Comparison of ENCODE assay signal across 12 cellular contexts in the genomic region with DNA sequence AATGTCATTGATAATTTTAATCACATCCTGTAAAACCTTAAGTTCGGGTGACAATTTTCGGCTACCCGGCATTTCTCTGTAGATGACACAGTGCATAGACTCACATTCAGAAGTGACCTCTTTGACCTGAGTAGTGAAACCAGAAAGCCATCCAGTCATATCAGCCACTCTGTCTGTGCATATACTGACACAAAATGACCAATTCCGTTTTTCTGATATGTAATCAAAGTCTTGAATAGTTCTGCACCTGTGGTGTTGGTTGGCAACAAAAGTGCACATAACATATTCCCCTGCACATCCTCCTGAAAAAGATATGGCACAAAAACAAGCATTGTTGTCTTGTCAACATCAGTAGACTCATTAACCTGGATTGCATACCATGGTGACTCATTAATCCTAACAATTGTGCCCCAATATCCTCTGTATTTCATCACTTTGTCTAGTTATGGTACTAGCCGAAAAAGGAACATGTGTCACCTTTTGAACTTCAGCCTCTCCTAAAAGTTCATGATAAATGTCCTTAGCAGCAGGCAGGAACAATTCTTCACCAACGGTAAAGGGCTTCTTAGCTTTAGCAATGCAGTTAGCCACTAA. TPM values are rescaled to one million over a fixed set of nuclear protein-coding genes. Genes with fewer than 3 reads are reported as not detected.
DNase-seq lines count a peak whose midpoint lies in the region; ATAC-seq and TF ChIP-seq lines count a peak whose summit lies in the region.
"Had no signal": no experiment of that assay in that cellular context is flagged by ENCODE, and none has a peak within 500 bp of the region (broad histone marks: within the 10 kb centered on the region; RNA-seq: fewer than 3 reads in every experiment).

No MANE protein-coding gene starts in this region.

- no peak for TF ChIP-seq CTCF in fibroblast of pulmonary artery (IDR thresholded peaks at IDR 0.05; ENCODE audit: low read length, missing control alignments)
- no peak for TF ChIP-seq CTCF in tibial nerve (IDR thresholded peaks at IDR 0.05)

- DNase-seq in fibroblast of pulmonary artery (ENCODE audit: low read depth) = peak; percentile 30
- no peak for DNase-seq in tibial nerve (ENCODE audit: low spot score in 2 of 2)
- no peak for DNase-seq in activated T-helper 1 cell treated with anti-CD3 and anti-CD28 coated beads, Interleukin-12 subunit alpha, Interleukin-12 subunit beta, Interleukin-2, Interleukin-4 antibody, amounts not matched to agents 30 ng/mL and 10 ng/mL and 1 ng/mL, durations not matched to agents 14 hours and 24 hours and 36 hours (ENCODE audit: low spot score)
- no peak for DNase-seq in SKM-1 (lab: John Stamatoyannopoulos, UW; ENCODE audit: unreplicated experiment)
- DNase-seq: NCI-H446, Right ventricle myocardium superior had no signal

- WGBS in tibial nerve, 2 donors = 66 to 76% methylated on average over 6 of the region's 6 CpGs

- H3K4me1 ChIP-seq in tibial nerve = peaks cover 0 to 7% (median 0%) of the 10 kb centered on the region in 4 donors

- no peaks in the 10 kb centered on the region for H3K36me3 ChIP-seq in tibial nerve

- no peaks in the 10 kb centered on the region for H3K9me3 ChIP-seq in tibial nerve

- H3K4me3 ChIP-seq in fibroblast of pulmonary artery (replicated peaks; ENCODE audit: low read depth, low read length) (no peak overlapping the region), tibial nerve (no peak overlapping the region)

- peaks cover 5% of the 10 kb centered on the region for H3K36me3 Mint-ChIP-seq in activated T-helper 1 cell treated with anti-CD3 and anti-CD28 coated beads, Interleukin-12 subunit alpha, Interleukin-12 subunit beta, Interleukin-2, Interleukin-4 antibody, amounts not matched to agents 30 ng/mL and 10 ng/mL and 1 ng/mL, durations not matched to agents 14 hours and 24 hours and 36 hours (ENCODE audit: low read depth)

- H3K27ac ChIP-seq in tibial nerve = no peak overlapping the region
- H3K27ac ChIP-seq: epithelial cell of prostate had no signal

- no peak for TF ChIP-seq POLR2A in tibial nerve (IDR thresholded peaks at IDR 0.05)

- intact Hi-C loops in activated T-helper 1 cell treated with anti-CD3 and anti-CD28 coated beads, Interleukin-12 subunit alpha, Interleukin-12 subunit beta, Interleukin-2, Interleukin-4 antibody, amounts not matched to agents 30 ng/mL and 10 ng/mL and 1 ng/mL, durations not matched to agents 14 hours and 24 hours and 36 hours (cut with micrococcal nuclease) = loop anchor here (10.0 kb wide), 3 partner anchors 706 to 1536 kb away; a partner anchor contains a TSS

- H3K4me1 Mint-ChIP-seq in activated T-helper 1 cell treated with anti-CD3 and anti-CD28 coated beads, Interleukin-12 subunit alpha, Interleukin-12 subunit beta, Interleukin-2, Interleukin-4 antibody, amounts not matched to agents 30 ng/mL and 10 ng/mL and 1 ng/mL, durations not matched to agents 14 hours and 24 hours and 36 hours (ENCODE audit: low read depth) = no peaks in the 10 kb centered on the region

- H3K9me3 Mint-ChIP-seq in activated T-helper 1 cell treated with anti-CD3 and anti-CD28 coated beads, Interleukin-12 subunit alpha, Interleukin-12 subunit beta, Interleukin-2, Interleukin-4 antibody, amounts not matched to agents 30 ng/mL and 10 ng/mL and 1 ng/mL, durations not matched to agents 14 hours and 24 hours and 36 hours = no peaks in the 10 kb centered on the region

- no peak overlapping the region for H3K4me3 Mint-ChIP-seq in activated T-helper 1 cell treated with anti-CD3 and anti-CD28 coated beads, Interleukin-12 subunit alpha, Interleukin-12 subunit beta, Interleukin-2, Interleukin-4 antibody, amounts not matched to agents 30 ng/mL and 10 ng/mL and 1 ng/mL, durations not matched to agents 14 hours and 24 hours and 36 hours

- H3K27me3 ChIP-seq in tibial nerve = no peaks in the 10 kb centered on the region

- no peak overlapping the region for H3K27ac Mint-ChIP-seq in activated T-helper 1 cell treated with anti-CD3 and anti-CD28 coated beads, Interleukin-12 subunit alpha, Interleukin-12 subunit beta, Interleukin-2, Interleukin-4 antibody, amounts not matched to agents 30 ng/mL and 10 ng/mL and 1 ng/mL, durations not matched to agents 14 hours and 24 hours and 36 hours
- H3K27ac Mint-ChIP-seq: brain had no signal

- ATAC-seq in GM18520 (IDR thresholded peaks at IDR 0.05; ENCODE audit: unreplicated experiment) (peak; percentile 55), GM21390 (IDR thresholded peaks at IDR 0.05; ENCODE audit: unreplicated experiment) (peak; percentile 30), HG03159 (IDR thresholded peaks at IDR 0.05; ENCODE audit: unreplicated experiment) (peak; percentile 38)
- ATAC-seq: sciatic nerve had no signal

- TF ChIP-seq EP300 in tibial nerve (IDR thresholded peaks at IDR 0.05) = no peak

- peaks cover 12% of the 10 kb centered on the region for H3K27me3 Mint-ChIP-seq in activated T-helper 1 cell treated with anti-CD3 and anti-CD28 coated beads, Interleukin-12 subunit alpha, Interleukin-12 subunit beta, Interleukin-2, Interleukin-4 antibody, amounts not matched to agents 30 ng/mL and 10 ng/mL and 1 ng/mL, durations not matched to agents 14 hours and 24 hours and 36 hours (ENCODE audit: insufficient read depth)

RNA-seq across cellular contexts. Expression of a gene that starts 4.7 kb away (rescaled TPM):
- 10 to 100 TPM; 12.6 to 17.0 (median 15.0) TPM for total RNA-seq in tibial nerve
- total RNA-seq in activated T-helper 1 cell treated with anti-CD3 and anti-CD28 coated beads, Interleukin-12 subunit alpha, Interleukin-12 subunit beta, Interleukin-2, Interleukin-4 antibody, amounts not matched to agents 30 ng/mL and 10 ng/mL and 1 ng/mL, durations not matched to agents 14 hours and 24 hours and 36 hours = 37.5 and 37.8 TPM in 2 replicates

RNA-seq across cellular contexts. Expression of a gene that starts 22.9 kb away (rescaled TPM):
- total RNA-seq in tibial nerve = 10 to 100 TPM; 22.5 to 35.7 (median 27.5) TPM
- total RNA-seq in activated T-helper 1 cell treated with anti-CD3 and anti-CD28 coated beads, Interleukin-12 subunit alpha, Interleukin-12 subunit beta, Interleukin-2, Interleukin-4 antibody, amounts not matched to agents 30 ng/mL and 10 ng/mL and 1 ng/mL, durations not matched to agents 14 hours and 24 hours and 36 hours = 1.2 and 2.2 TPM in 2 replicates
